Comparison of ENCODE assay signal across 8 cellular contexts in the genomic region with DNA sequence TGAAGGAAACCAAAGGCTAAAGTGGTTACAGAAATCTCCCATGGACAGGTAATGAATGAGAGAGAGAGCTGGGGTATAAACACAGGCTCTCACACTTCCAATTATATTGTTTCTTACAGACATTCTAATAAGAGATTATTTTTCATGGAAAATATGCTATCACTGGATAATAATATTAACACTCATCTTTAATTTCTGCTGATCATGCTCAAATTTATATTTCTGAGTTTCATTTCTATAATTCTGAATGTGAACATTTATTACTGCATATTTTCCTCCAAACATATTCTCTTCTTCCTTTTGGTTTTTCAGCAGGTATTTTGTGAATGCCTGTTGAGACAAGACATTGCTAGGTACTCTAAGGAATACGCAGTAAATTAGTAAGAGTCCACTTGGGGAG.
"Had no signal": no experiment of that assay in that cellular context is flagged by ENCODE, and none has a peak within 500 bp of the region (broad histone marks: within the 10 kb centered on the region; RNA-seq: fewer than 3 reads in every experiment).

No MANE protein-coding gene starts in this region.

- H3K4me1 ChIP-seq: HAP-1 had no signal

- H3K36me3 ChIP-seq: HAP-1 had no signal

- ATAC-seq: HCT116 had no signal

- H3K27ac ChIP-seq: GM23248, HL-60 had no signal

- H3K4me3 ChIP-seq: GM23248, HAP-1 had no signal

- DNase-seq: GM23248, GOT3, H7, HFFc6, KG1 had no signal

- H3K9me3 ChIP-seq: HAP-1 had no signal

- H2AFZ ChIP-seq: GM23248 had no signal

- H3K9ac ChIP-seq: GM23248 had no signal
